Comparison of ENCODE assay signal across 13 cellular contexts in the genomic region with DNA sequence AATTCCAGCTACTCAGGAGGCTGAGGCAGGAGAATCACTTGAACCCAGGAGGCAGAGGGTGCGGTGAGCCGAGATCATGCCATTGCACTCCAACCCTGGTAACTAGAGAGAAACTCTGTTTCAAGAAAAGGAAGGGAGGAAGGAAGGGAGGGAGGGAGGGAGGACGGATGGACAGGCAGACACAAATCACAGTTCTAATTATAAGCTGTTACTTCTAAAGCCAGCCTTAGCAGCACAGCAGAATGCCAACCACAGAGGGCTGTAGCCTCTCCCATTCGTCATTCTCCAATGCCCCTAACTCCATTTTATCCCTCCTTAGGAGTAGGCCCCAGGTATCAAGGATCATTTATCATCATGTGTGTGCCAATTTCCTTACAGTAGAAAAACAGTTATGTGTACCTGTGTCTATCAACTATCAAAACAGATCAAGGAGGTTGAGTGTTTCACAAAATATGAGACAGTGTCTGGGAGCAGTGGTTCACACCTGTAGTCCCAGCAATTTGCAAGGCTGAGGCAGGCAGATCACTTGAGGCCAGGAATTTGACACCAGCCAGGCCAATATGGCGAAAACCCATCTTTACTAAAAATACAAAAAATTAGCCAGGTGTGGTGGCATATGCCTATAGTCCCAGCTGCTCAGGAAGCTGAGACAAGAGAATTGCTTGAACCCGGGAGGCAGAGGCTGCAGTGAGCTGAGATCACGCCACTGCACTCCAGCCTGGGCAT. TPM values are rescaled to one million over a fixed set of nuclear protein-coding genes. Genes with fewer than 3 reads are reported as not detected.
A peak's percentile ranks its signal among the peaks of the same experiment; 100 is the strongest.
DNase-seq lines count a peak whose midpoint lies in the region; ATAC-seq and TF ChIP-seq lines count a peak whose summit lies in the region.
"Had no signal": no experiment of that assay in that cellular context is flagged by ENCODE, and none has a peak within 500 bp of the region (broad histone marks: within the 10 kb centered on the region; RNA-seq: fewer than 3 reads in every experiment).

No MANE protein-coding gene starts in this region.

- TF ChIP-seq CTCF in PC-3 (conservative IDR thresholded peaks at IDR 0.05; ENCODE audit: low read depth, low read length) (no peak), cardiac muscle cell (IDR thresholded peaks at IDR 0.05; ENCODE audit: low read depth, low read length) (no peak)

- H3F3A ChIP-seq in PC-3 (ENCODE audit: low read length, unreplicated experiment): no peaks in the 10 kb centered on the region

- peak overlapping the region; percentile 87 for H3K27ac Mint-ChIP-seq in stimulated activated memory B cell treated with anti-CD40 and anti-IgM and Interleukin-4, amounts not matched to agents 10 μg/mL and 1 μg/mL and 100 μg/mL, for 72 hours
- H3K27ac Mint-ChIP-seq: T-helper 1 cell treated with Interleukin-12 subunit alpha and Interleukin-12 subunit beta and Interleukin-4 antibody, amounts not matched to agents 30 μg/mL and 1 μg/mL, for 36 hours had no signal

- peaks cover 3% of the 10 kb centered on the region for H3K36me3 Mint-ChIP-seq in stimulated activated memory B cell treated with anti-CD40 and anti-IgM and Interleukin-4, amounts not matched to agents 10 μg/mL and 1 μg/mL and 100 μg/mL, for 72 hours

- no peak for DNase-seq in PC-3
- no peak for DNase-seq in cardiac muscle cell (ENCODE audit: low read depth in 1 of 2, low spot score in 1 of 2)
- no peak for DNase-seq in activated CD4-positive, alpha-beta T cell treated with anti-CD3 and anti-CD28 coated beads, Interleukin-2, amount 50 U/mL, for 4 hours

- H3K27me3 ChIP-seq in PC-3 (ENCODE audit: low read length) (no peaks in the 10 kb centered on the region), cardiac muscle cell (no peaks in the 10 kb centered on the region)
- H3K27me3 ChIP-seq: BE2C had no signal

- H3K4me1 ChIP-seq in PC-3 (ENCODE audit: insufficient read depth, low read length) (peaks cover 30% of the 10 kb centered on the region), cardiac muscle cell (ENCODE audit: low read depth) (no peaks in the 10 kb centered on the region)
- H3K4me1 ChIP-seq: BE2C had no signal

- 0 out of 2 replicates have a peak, but pooled peaks cover 9% of the 10 kb centered on the region for H4K20me1 ChIP-seq in PC-3 (ENCODE audit: low read length)

- H3K36me3 ChIP-seq in PC-3 (ENCODE audit: low read depth, low read length) (no peaks in the 10 kb centered on the region), cardiac muscle cell (peaks cover under 1% of the 10 kb centered on the region)
- H3K36me3 ChIP-seq: BE2C had no signal

- no TSS peak for BruUV-seq in PC-3 (replicated peaks; lab: Mats Ljungman, UMichigan)

- POLR2A ChIA-PET in PC-3 (lab: Charles Lee; ENCODE audit: unreplicated experiment): interaction anchor here (0.6 kb wide), 1 partner anchor 9 kb away, joined by 3 read pairs; no protein-coding TSS in a partner anchor

- ATAC-seq in PC-3: no peak
- no peak for ATAC-seq in stimulated activated memory B cell treated with anti-CD40 and anti-IgM and Interleukin-4, amounts not matched to agents 10 μg/mL and 1 μg/mL and 100 μg/mL, for 72 hours
- no peak for ATAC-seq in GM18498 (IDR thresholded peaks at IDR 0.05; ENCODE audit: unreplicated experiment)
- ATAC-seq in HG02610 (IDR thresholded peaks at IDR 0.05; ENCODE audit: unreplicated experiment): no peak
- no peak for ATAC-seq in GM21390 (IDR thresholded peaks at IDR 0.05; ENCODE audit: unreplicated experiment)
- ATAC-seq: HepG2 had no signal

- no peaks in the 10 kb centered on the region for H3K27me3 Mint-ChIP-seq in stimulated activated memory B cell treated with anti-CD40 and anti-IgM and Interleukin-4, amounts not matched to agents 10 μg/mL and 1 μg/mL and 100 μg/mL, for 72 hours

- H3K9me2 ChIP-seq in PC-3 (replicated peaks; ENCODE audit: low read length): no peaks in the 10 kb centered on the region

- H3K27ac ChIP-seq in PC-3 (ENCODE audit: low read length): peak overlapping the region; percentile 68
- H3K27ac ChIP-seq in cardiac muscle cell: peak overlapping the region; percentile 57

- peaks cover 90% of the 10 kb centered on the region for H3K79me2 ChIP-seq in PC-3 (ENCODE audit: low read length)

- H3K4me1 Mint-ChIP-seq in stimulated activated memory B cell treated with anti-CD40 and anti-IgM and Interleukin-4, amounts not matched to agents 10 μg/mL and 1 μg/mL and 100 μg/mL, for 72 hours: peaks cover 73% of the 10 kb centered on the region

- no peak overlapping the region for H3K4me3 Mint-ChIP-seq in stimulated activated memory B cell treated with anti-CD40 and anti-IgM and Interleukin-4, amounts not matched to agents 10 μg/mL and 1 μg/mL and 100 μg/mL, for 72 hours
- H3K4me3 Mint-ChIP-seq: activated T-cell treated with anti-CD3 and anti-CD28 coated beads, Interleukin-2, amount 50 U/mL, for 72 hours; T-helper 1 cell treated with Interleukin-12 subunit alpha and Interleukin-12 subunit beta and Interleukin-4 antibody, amounts not matched to agents 30 μg/mL and 1 μg/mL, for 36 hours had no signal

- peak overlapping the region; percentile 4; the same call in 1 of the 2 replicates for H3K4me3 ChIP-seq in GM08714 (ENCODE audit: low read length)
- no peak overlapping the region for H3K4me3 ChIP-seq in PC-3 (ENCODE audit: low read length)
- H3K4me3 ChIP-seq in cardiac muscle cell: no peak overlapping the region
- H3K4me3 ChIP-seq: lung had no signal

- H3K4me2 ChIP-seq in PC-3 (ENCODE audit: low read length): no peak overlapping the region

- H3K9me3 ChIP-seq in PC-3 (ENCODE audit: low read length) (no peaks in the 10 kb centered on the region), cardiac muscle cell (ENCODE audit: low read depth) (no peaks in the 10 kb centered on the region)
- H3K9me3 ChIP-seq: BE2C had no signal

- intact Hi-C loops in PC-3 (cut with micrococcal nuclease): no loop called here

- H2AFZ ChIP-seq in PC-3 (ENCODE audit: low read length): no peak overlapping the region

- H3K9me3 Mint-ChIP-seq in stimulated activated memory B cell treated with anti-CD40 and anti-IgM and Interleukin-4, amounts not matched to agents 10 μg/mL and 1 μg/mL and 100 μg/mL, for 72 hours: no peaks in the 10 kb centered on the region
- H3K9me3 Mint-ChIP-seq: activated T-cell treated with anti-CD3 and anti-CD28 coated beads, Interleukin-2, amount 50 U/mL, for 72 hours; T-helper 1 cell treated with Interleukin-12 subunit alpha and Interleukin-12 subunit beta and Interleukin-4 antibody, amounts not matched to agents 30 μg/mL and 1 μg/mL, for 36 hours had no signal

- H3K9ac ChIP-seq in PC-3 (ENCODE audit: low read length): no peak overlapping the region

- CTCF ChIA-PET in PC-3 (lab: Charles Lee): interaction anchor here (0.9 kb wide), 1 partner anchor 19 kb away, joined by 4 read pairs; the partner anchor contains the start of gene USP48

RNA-seq across cellular contexts. Expression of gene USP48, which starts 19.1 kb away (rescaled TPM):
- total RNA-seq in PC-3 (2014; rRNA removed): 33.3 and 34.2 TPM in 2 replicates
- 20.1 and 29.6 TPM in 2 replicates for total RNA-seq in cardiac muscle cell
- 39.2 and 52.4 TPM in 2 replicates for polyA plus RNA-seq in cardiac muscle cell

RNA-seq across cellular contexts. Expression of gene LDLRAD2, which starts 48.2 kb away (rescaled TPM):
- total RNA-seq in PC-3 (2014; rRNA removed) (not detected in 2 replicates), cardiac muscle cell (0.28 and 0.77 TPM in 2 replicates)
- 1.3 and 3.4 TPM in 2 replicates for polyA plus RNA-seq in cardiac muscle cell
- total RNA-seq: HepG2 had no signal
- polyA plus RNA-seq: HepG2 had no signal
